Comparison of ENCODE assay signal across 16 cellular contexts in the genomic region with DNA sequence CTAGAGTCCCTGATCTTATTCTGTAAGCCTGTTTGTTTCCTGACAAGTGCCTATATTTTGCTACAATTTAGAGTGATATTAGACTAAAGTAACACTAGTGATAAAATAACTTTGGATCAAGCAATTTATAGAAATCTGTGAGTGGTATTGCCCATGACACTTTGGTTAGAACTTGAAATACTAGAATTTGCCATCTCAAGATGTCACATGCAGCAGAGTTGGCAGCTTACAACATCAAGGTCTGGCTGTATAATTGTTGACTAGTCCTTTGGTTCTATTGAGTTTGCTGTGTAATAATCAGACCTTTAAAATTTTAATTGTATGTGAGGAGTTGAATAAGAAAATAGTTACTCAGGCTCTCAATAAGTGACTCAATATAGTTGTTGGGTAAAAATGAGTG.
DNase-seq lines count a peak whose midpoint lies in the region; ATAC-seq and TF ChIP-seq lines count a peak whose summit lies in the region.
"Had no signal": no experiment of that assay in that cellular context is flagged by ENCODE, and none has a peak within 500 bp of the region (broad histone marks: within the 10 kb centered on the region; RNA-seq: fewer than 3 reads in every experiment).

No MANE protein-coding gene starts in this region.

- H2BK120ac ChIP-seq in IMR-90 (ENCODE audit: low read depth, low read length): no peak overlapping the region

- H3K9ac ChIP-seq in IMR-90 (ENCODE audit: low read depth, low read length): no peak overlapping the region

- no peak overlapping the region for H2AK9ac ChIP-seq in IMR-90 (replicated peaks; ENCODE audit: low read depth, low read length, poor library complexity)

- POLR2A ChIA-PET in IMR-90 (lab: Charles Lee; ENCODE audit: unreplicated experiment): no interaction called here

- peak overlapping the region; percentile 72; the same call in 1 of the 2 replicates for H3K23ac ChIP-seq in IMR-90 (ENCODE audit: low read depth, low read length)

- H3K27me3 ChIP-seq in IMR-90 (ENCODE audit: control insufficient read depth, insufficient read depth, low read length) (no peaks in the 10 kb centered on the region), neutrophil (no peaks in the 10 kb centered on the region), thyroid gland (no peaks in the 10 kb centered on the region)

- no peak overlapping the region for H2AK5ac ChIP-seq in IMR-90 (ENCODE audit: low read depth, low read length)

- H3K18ac ChIP-seq in IMR-90 (ENCODE audit: low read depth, low read length): no peak overlapping the region

- H4K91ac ChIP-seq in IMR-90 (ENCODE audit: insufficient read depth, low read depth, low read length): no peak overlapping the region

- no peak overlapping the region for H2BK5ac ChIP-seq in IMR-90 (ENCODE audit: low read depth, low read length, poor library complexity, severe bottlenecking)

- DNase-seq in IMR-90 (no peak), cerebellar cortex (ENCODE audit: low spot score) (peak; percentile 40), thyroid gland (no peak), kidney glomerular epithelial cell (lab: John Stamatoyannopoulos, UW) (no peak), RKO (ENCODE audit: low spot score) (no peak)
- DNase-seq: COR-L47; HFFc6; Kasumi-1; NCI-H1105 treated with DMSO at 0.1 percent for 48 hours; NCI-H1930; NCI-H69; NK-92 treated with Interleukin-12 subunit alpha and Interleukin-12 subunit beta, amount 100 ng/mL, for 24 hours; OCI-M1; RPMI8226 had no signal

- no peak overlapping the region for H2BK15ac ChIP-seq in IMR-90 (ENCODE audit: low read depth, low read length)

- no peak overlapping the region for H2AFZ ChIP-seq in IMR-90 (replicated peaks; ENCODE audit: low read length, poor library complexity)

- TF ChIP-seq RAD21 in IMR-90 (IDR thresholded peaks at IDR 0.05; ENCODE audit: low read length): no peak

- 0 out of 2 replicates have a peak overlapping the region, but pooled peaks have one; percentile 37 for H3K14ac ChIP-seq in IMR-90 (replicated peaks; ENCODE audit: low read depth, low read length)

- H3K4me2 ChIP-seq in IMR-90 (ENCODE audit: low read depth, low read length): no peak overlapping the region

- TF ChIP-seq CTCF in IMR-90 (conservative IDR thresholded peaks at IDR 0.05; ENCODE audit: low read depth, low read length): no peak
- no peak for TF ChIP-seq CTCF in neutrophil (IDR thresholded peaks at IDR 0.05)
- no peak for TF ChIP-seq CTCF in thyroid gland (IDR thresholded peaks at IDR 0.05)

- H3K9me3 ChIP-seq in IMR-90 (ENCODE audit: control insufficient read depth, insufficient read depth, low read length) (no peaks in the 10 kb centered on the region), neutrophil (no peaks in the 10 kb centered on the region), thyroid gland (no peaks in the 10 kb centered on the region)

- dilution Hi-C loops in IMR-90 (cut with HindIII; ENCODE audit: low sequenced_read_pairs, unreplicated experiment): no loop called here

- H3K9me1 ChIP-seq in IMR-90 (ENCODE audit: insufficient read depth, low read length): peaks cover 6% of the 10 kb centered on the region

- H3K4ac ChIP-seq in IMR-90 (ENCODE audit: low read depth, low read length): no peak overlapping the region

- no peak overlapping the region for H3K56ac ChIP-seq in IMR-90 (ENCODE audit: extremely low read depth, insufficient read depth, low read length)

- CTCF ChIA-PET in IMR-90 (lab: Yijun Ruan, JAX): interaction anchor here (0.7 kb wide), 1 partner anchor 9 kb away, joined by 3 read pairs; no protein-coding TSS in a partner anchor

- BruUV-seq in IMR-90 (replicated peaks; lab: Mats Ljungman, UMichigan): no TSS peak

- intact Hi-C loops in IMR-90 (cut with micrococcal nuclease): no loop called here
- intact Hi-C loops in thyroid gland (cut with DNase I): no loop called here

- in situ Hi-C loops in IMR-90 (cut with MboI; ENCODE audit: low sequenced_read_pairs): no loop called here

- H3K4me3 ChIP-seq in IMR-90 (ENCODE audit: insufficient read depth, low read depth, low read length) (no peak overlapping the region), neutrophil (ENCODE audit: low read depth in 1 of 2, low read length in 1 of 2) (no peak overlapping the region), thyroid gland (replicated peaks in 1 of 3) (no peak overlapping the region)

- peaks cover 8% of the 10 kb centered on the region; the same call in 1 of the 2 replicates for H4K20me1 ChIP-seq in IMR-90 (ENCODE audit: insufficient read depth, low read length)

- 0 out of 2 replicates have a peak, but pooled peaks cover 1% of the 10 kb centered on the region for H3K36me3 ChIP-seq in IMR-90 (ENCODE audit: control insufficient read depth, insufficient read depth, low read length)
- no peaks in the 10 kb centered on the region for H3K36me3 ChIP-seq in neutrophil
- H3K36me3 ChIP-seq in thyroid gland: no peaks in the 10 kb centered on the region

- ATAC-seq in IMR-90 (ENCODE audit: low read depth) (no peak), HG03442 (IDR thresholded peaks at IDR 0.05; ENCODE audit: unreplicated experiment) (no peak)

- H3K4me1 ChIP-seq in IMR-90 (ENCODE audit: control insufficient read depth, insufficient read depth, low read length) (peaks cover 20% of the 10 kb centered on the region), neutrophil (ENCODE audit: control insufficient read depth in 1 of 2, insufficient read depth in 1 of 2, low read depth in 1 of 2, low read length in 1 of 2) (peaks cover 14 to 54% of the 10 kb centered on the region in 2 experiments), thyroid gland (peaks cover 21 to 62% of the 10 kb centered on the region in 2 donors)

- H4K5ac ChIP-seq in IMR-90 (ENCODE audit: low read depth, low read length): no peak overlapping the region

- H2BK20ac ChIP-seq in IMR-90 (ENCODE audit: low read depth, low read length): no peak overlapping the region

- H3K27ac ChIP-seq in IMR-90 (ENCODE audit: insufficient read depth, low read length) (no peak overlapping the region), neutrophil (peak overlapping the region; percentile 6), thyroid gland (peak overlapping the region in 2 of 3 donors; percentile 22 to 34)

- H4K8ac ChIP-seq in IMR-90 (ENCODE audit: low read depth in 2 of 2, low read length in 2 of 2): no peak overlapping the region

- no peak for TF ChIP-seq POLR2A in IMR-90 (IDR thresholded peaks at IDR 0.05; ENCODE audit: low read depth, low read length)
- TF ChIP-seq POLR2A in thyroid gland (IDR thresholded peaks at IDR 0.05): no peak

- peaks cover 20 to 65% of the 10 kb centered on the region in 2 experiments for H3K79me1 ChIP-seq in IMR-90 (ENCODE audit: low read depth in 1 of 2, low read length in 2 of 2)

TF ChIP-seq in IMR-90, 13 proteins besides CTCF, POLR2A, EP300 and RAD21:
- TF ChIP-seq CHD1 (IDR thresholded peaks at IDR 0.05; ENCODE audit: low read depth, low read length) (no peak), MAFK (IDR thresholded peaks at IDR 0.05; ENCODE audit: low read depth, low read length) (no peak), CEBPB (IDR thresholded peaks at IDR 0.05; ENCODE audit: low read depth, low read length) (no peak), MXI1 (IDR thresholded peaks at IDR 0.05; ENCODE audit: borderline replicate concordance, low read depth, low read length) (no peak), NFE2L2 (IDR thresholded peaks at IDR 0.05; ENCODE audit: low read depth, low read length) (no peak), RCOR1 (IDR thresholded peaks at IDR 0.05; ENCODE audit: insufficient replicate concordance, low read length) (no peak), SMC3 (IDR thresholded peaks at IDR 0.05; ENCODE audit: low read depth, low read length) (no peak), BHLHE40 (IDR thresholded peaks at IDR 0.05; ENCODE audit: low read depth, low read length) (no peak), MAZ (IDR thresholded peaks at IDR 0.05; ENCODE audit: borderline replicate concordance, low read depth, low read length) (no peak), FOS (IDR thresholded peaks at IDR 0.05; ENCODE audit: low read depth, low read length) (no peak), RFX5 (IDR thresholded peaks at IDR 0.05; ENCODE audit: low read depth, low read length) (no peak)
- TF ChIP-seq, protein P1, sequence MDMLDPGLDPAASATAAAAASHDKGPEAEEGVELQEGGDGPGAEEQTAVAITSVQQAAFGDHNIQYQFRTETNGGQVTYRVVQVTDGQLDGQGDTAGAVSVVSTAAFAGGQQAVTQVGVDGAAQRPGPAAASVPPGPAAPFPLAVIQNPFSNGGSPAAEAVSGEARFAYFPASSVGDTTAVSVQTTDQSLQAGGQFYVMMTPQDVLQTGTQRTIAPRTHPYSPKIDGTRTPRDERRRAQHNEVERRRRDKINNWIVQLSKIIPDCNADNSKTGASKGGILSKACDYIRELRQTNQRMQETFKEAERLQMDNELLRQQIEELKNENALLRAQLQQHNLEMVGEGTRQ (IDR thresholded peaks at IDR 0.05; ENCODE audit: low read depth, low read length): no peak
- TF ChIP-seq, protein P2, sequence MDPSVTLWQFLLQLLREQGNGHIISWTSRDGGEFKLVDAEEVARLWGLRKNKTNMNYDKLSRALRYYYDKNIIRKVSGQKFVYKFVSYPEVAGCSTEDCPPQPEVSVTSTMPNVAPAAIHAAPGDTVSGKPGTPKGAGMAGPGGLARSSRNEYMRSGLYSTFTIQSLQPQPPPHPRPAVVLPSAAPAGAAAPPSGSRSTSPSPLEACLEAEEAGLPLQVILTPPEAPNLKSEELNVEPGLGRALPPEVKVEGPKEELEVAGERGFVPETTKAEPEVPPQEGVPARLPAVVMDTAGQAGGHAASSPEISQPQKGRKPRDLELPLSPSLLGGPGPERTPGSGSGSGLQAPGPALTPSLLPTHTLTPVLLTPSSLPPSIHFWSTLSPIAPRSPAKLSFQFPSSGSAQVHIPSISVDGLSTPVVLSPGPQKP (IDR thresholded peaks at IDR 0.05; ENCODE audit: borderline replicate concordance, low read depth, low read length): no peak
TF ChIP-seq in IMR-90: peak in this region for 0.
